8 cellular contexts compared by ENCODE assay signal in the genomic region with DNA sequence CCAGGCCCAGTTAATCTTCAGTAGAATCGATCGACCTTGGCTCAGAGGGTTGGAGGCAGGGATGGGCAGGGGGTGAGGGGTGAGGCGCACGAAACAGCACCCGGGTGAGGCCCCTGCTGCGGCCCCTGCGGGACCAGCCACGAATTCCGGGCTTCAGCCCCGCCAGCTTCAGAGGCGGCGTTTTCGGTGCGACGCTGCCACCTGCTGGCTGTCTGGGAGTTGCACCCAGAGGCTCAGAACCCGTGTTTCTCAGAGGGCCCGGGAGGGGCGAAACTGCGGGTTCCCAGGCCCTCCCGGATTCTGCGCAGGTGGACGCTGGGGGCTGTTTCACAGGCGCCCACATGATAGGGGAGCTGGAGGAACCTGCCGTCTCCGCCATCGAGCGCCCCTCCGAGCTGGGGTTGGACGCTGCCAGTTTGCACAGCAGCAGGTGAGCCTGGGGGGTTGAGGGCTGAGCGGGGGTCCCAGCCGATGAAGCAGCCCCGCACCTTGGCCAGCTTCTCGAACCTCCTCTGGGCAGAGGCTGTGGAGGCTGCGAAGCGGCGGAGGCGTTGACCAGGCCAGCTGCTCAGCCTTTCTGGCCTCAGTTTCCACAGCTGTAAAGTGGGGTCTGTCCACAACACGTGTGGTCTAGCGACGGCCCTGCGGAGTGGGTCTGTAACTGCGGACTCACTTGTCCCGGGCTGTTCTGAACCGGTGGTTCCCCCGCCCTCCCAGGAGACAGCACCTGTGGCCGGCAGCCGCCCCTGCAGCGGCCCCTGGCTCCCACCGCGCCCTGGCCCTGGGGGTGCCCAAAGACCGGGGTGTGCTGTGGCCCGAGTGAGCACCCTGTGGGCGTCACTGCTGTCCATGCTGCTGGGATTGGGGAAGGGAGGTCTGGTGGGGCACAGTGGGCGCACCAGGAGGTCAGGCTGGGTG. TPM values are rescaled to one million over a fixed set of nuclear protein-coding genes. Genes with fewer than 3 reads are reported as not detected.
DNase-seq lines count a peak whose midpoint lies in the region; ATAC-seq and TF ChIP-seq lines count a peak whose summit lies in the region.

No MANE protein-coding gene starts in this region.

- POLR2A ChIA-PET in CD4-positive, alpha-beta T cell (lab: Charles Lee) = interaction anchor here (0.8 to 1.9 kb wide), 8 partner anchors 17 to 215 kb away, joined by 3 to 8 read pairs (median 4); partner anchors contain the start of gene GID8
- POLR2A ChIA-PET in activated CD8-positive, alpha-beta T cell treated with anti-CD3 and anti-CD28 coated beads for 36 hours (lab: Charles Lee) = interaction anchor here (0.6 to 1.7 kb wide), 3 partner anchors 31 to 58 kb away, joined by 3 to 11 read pairs (median 11); no protein-coding TSS in a partner anchor

- peaks cover 12% of the 10 kb centered on the region for H3K9me3 ChIP-seq in CD4-positive, alpha-beta T cell (ENCODE audit: control insufficient read depth, low read length)

- DNase-seq in CD4-positive, alpha-beta T cell = peak; percentile 67 to 90 (median 82)
- peak; percentile 97 for DNase-seq in GM19240 (ENCODE audit: insufficient read length, low spot score)
- peak; percentile 62 for DNase-seq in NCI-H69 (lab: John Stamatoyannopoulos, UW)
- peak; percentile 88 for DNase-seq in activated CD8-positive, alpha-beta T cell treated with anti-CD3 and anti-CD28 coated beads for 36 hours
- peak; percentile 75 for DNase-seq in effector CD8-positive, alpha-beta T cell (lab: John Stamatoyannopoulos, UW)
- peak; percentile 66 for DNase-seq in middle frontal gyrus (ENCODE audit: extremely low spot score, low spot score)
- peak; percentile 68 for DNase-seq in stimulated activated CD8-positive, alpha-beta memory T cell treated with anti-CD3 and anti-CD28 coated beads, Interleukin-7, amount 100 ng/mL, for 24 hours (ENCODE audit: low read depth)

- no peaks in the 10 kb centered on the region for H3K9me3 Mint-ChIP-seq in CD4-positive, alpha-beta T cell
- H3K9me3 Mint-ChIP-seq in activated CD8-positive, alpha-beta T cell treated with anti-CD3 and anti-CD28 coated beads for 36 hours = peaks cover 15% of the 10 kb centered on the region

- H3K36me3 Mint-ChIP-seq in CD4-positive, alpha-beta T cell (ENCODE audit: low read depth) = no peaks in the 10 kb centered on the region
- H3K36me3 Mint-ChIP-seq in activated CD8-positive, alpha-beta T cell treated with anti-CD3 and anti-CD28 coated beads for 36 hours (ENCODE audit: low read depth) = peaks cover 2% of the 10 kb centered on the region

- peaks cover 73% of the 10 kb centered on the region for H3K27me3 Mint-ChIP-seq in CD4-positive, alpha-beta T cell
- peaks cover 41% of the 10 kb centered on the region for H3K27me3 Mint-ChIP-seq in activated CD8-positive, alpha-beta T cell treated with anti-CD3 and anti-CD28 coated beads for 36 hours

- H3K27ac ChIP-seq in CD4-positive, alpha-beta T cell (ENCODE audit: low read depth, low read length) = no peak overlapping the region

- peak; percentile 94 for TF ChIP-seq CTCF in CD4-positive, alpha-beta T cell (IDR thresholded peaks at IDR 0.05)
- peak; percentile 95 for TF ChIP-seq CTCF in activated CD8-positive, alpha-beta T cell treated with anti-CD3 and anti-CD28 coated beads for 36 hours (IDR thresholded peaks at IDR 0.05)

- H3K27ac Mint-ChIP-seq in CD4-positive, alpha-beta T cell = no peak overlapping the region
- H3K27ac Mint-ChIP-seq in activated CD8-positive, alpha-beta T cell treated with anti-CD3 and anti-CD28 coated beads for 36 hours = no peak overlapping the region

- peaks cover 44% of the 10 kb centered on the region for H3K27me3 ChIP-seq in CD4-positive, alpha-beta T cell (ENCODE audit: control insufficient read depth, insufficient read depth, low read length)

- peaks cover 24% of the 10 kb centered on the region for H3K4me1 Mint-ChIP-seq in CD4-positive, alpha-beta T cell (ENCODE audit: low read depth)
- H3K4me1 Mint-ChIP-seq in activated CD8-positive, alpha-beta T cell treated with anti-CD3 and anti-CD28 coated beads for 36 hours (ENCODE audit: low read depth) = peaks cover 32% of the 10 kb centered on the region

- peak; percentile 73 for ATAC-seq in CD4-positive, alpha-beta T cell (ENCODE audit: poor library complexity)
- peak; percentile 51 for ATAC-seq in HG03439 (IDR thresholded peaks at IDR 0.05; ENCODE audit: unreplicated experiment)
- ATAC-seq in activated CD8-positive, alpha-beta T cell treated with anti-CD3 and anti-CD28 coated beads for 36 hours = peak; percentile 74

- intact Hi-C loops in CD4-positive, alpha-beta T cell (cut with DNase I, micrococcal nuclease) = loop anchor here (1.0 to 10.0 kb wide), 6 partner anchors 37 to 515 kb away; partner anchors contain the start of gene SLC17A9 (in 1 of the 2)
- intact Hi-C loops in activated CD8-positive, alpha-beta T cell treated with anti-CD3 and anti-CD28 coated beads for 36 hours (cut with micrococcal nuclease) = loop anchor here (2.0 kb wide), 2 partner anchors 37 to 109 kb away; no protein-coding TSS in a partner anchor

- peak overlapping the region; percentile 88 for H3K4me3 Mint-ChIP-seq in CD4-positive, alpha-beta T cell
- peak overlapping the region; percentile 66 for H3K4me3 Mint-ChIP-seq in activated CD8-positive, alpha-beta T cell treated with anti-CD3 and anti-CD28 coated beads for 36 hours

- CTCF ChIA-PET in CD4-positive, alpha-beta T cell (lab: Charles Lee) = interaction anchor here (0.6 to 1.8 kb wide), 13 partner anchors 19 to 136 kb away, joined by 3 to 24 read pairs (median 4); partner anchors contain the start of gene GID8
- CTCF ChIA-PET in activated CD8-positive, alpha-beta T cell treated with anti-CD3 and anti-CD28 coated beads for 36 hours (lab: Charles Lee) = interaction anchor here (0.6 to 1.9 kb wide), 27 partner anchors 10 to 193 kb away, joined by 3 to 13 read pairs (median 4); partner anchors contain the start of genes GID8 and TCFL5

RNA-seq across cellular contexts. Expression of gene BHLHE23, which starts 2.5 kb away (rescaled TPM):
- total RNA-seq in CD4-positive, alpha-beta T cell = not detected
- not detected for total RNA-seq in activated CD8-positive, alpha-beta T cell treated with anti-CD3 and anti-CD28 coated beads for 36 hours

RNA-seq across cellular contexts. Expression of gene SLC17A9, which starts 56.8 kb away (rescaled TPM):
- 1 to 10 TPM; 3.5 to 5.5 TPM for total RNA-seq in CD4-positive, alpha-beta T cell
- total RNA-seq in activated CD8-positive, alpha-beta T cell treated with anti-CD3 and anti-CD28 coated beads for 36 hours = 10 to 100 TPM; 78.5 to 78.7 TPM

Comparison
In these comparisons a context has a peak if more than half of its experiments do, and no peak if none do; other contexts are left out.
1. RNA of gene SLC17A9, which starts 56.8 kb away (total RNA-seq): 78.5 to 78.7 TPM in activated CD8-positive, alpha-beta T cell treated with anti-CD3 and anti-CD28 coated beads for 36 hours; 3.5 to 5.5 TPM in CD4-positive, alpha-beta T cell; every median in the first group is over 10 times any median in the second.
2. Peak in every context shown above with its lines, with median percentiles within 50 percentile points of each other: ATAC-seq and DNase-seq.